Comparison of ENCODE assay signal across 20 cellular contexts in genomic region chr11:29481721-29482120, GRCh38.
DNase-seq lines count a peak whose midpoint lies in the region; ATAC-seq and TF ChIP-seq lines count a peak whose summit lies in the region.
"Had no signal": no experiment of that assay in that cellular context is flagged by ENCODE, and none has a peak within 500 bp of the region (broad histone marks: within the 10 kb centered on the region; RNA-seq: fewer than 3 reads in every experiment).

No MANE protein-coding gene starts in this region.

- no peak overlapping the region for H3K4me3 Mint-ChIP-seq in activated T-cell treated with anti-CD3 and anti-CD28 coated beads, Interleukin-2, amount 50 U/mL, for 72 hours
- H3K4me3 Mint-ChIP-seq in glutamatergic neuron (ENCODE audit: unreplicated experiment), result no peak overlapping the region
- H3K4me3 Mint-ChIP-seq: B cell; CD4-positive, CD25-positive, alpha-beta regulatory T cell; CD8-positive, alpha-beta T cell had no signal

- no peaks in the 10 kb centered on the region for H3K36me3 Mint-ChIP-seq in activated T-cell treated with anti-CD3 and anti-CD28 coated beads, Interleukin-2, amount 50 U/mL, for 72 hours (ENCODE audit: insufficient read depth in 2 of 2)
- no peaks in the 10 kb centered on the region for H3K36me3 Mint-ChIP-seq in glutamatergic neuron (ENCODE audit: unreplicated experiment)
- H3K36me3 Mint-ChIP-seq: CD4-positive, CD25-positive, alpha-beta regulatory T cell; CD8-positive, alpha-beta T cell had no signal

- H3K9me3 Mint-ChIP-seq in activated T-cell treated with anti-CD3 and anti-CD28 coated beads, Interleukin-2, amount 50 U/mL, for 72 hours, result peaks cover 3 to 6% of the 10 kb centered on the region in 2 donors
- no peaks in the 10 kb centered on the region for H3K9me3 Mint-ChIP-seq in glutamatergic neuron (ENCODE audit: unreplicated experiment)

- TF ChIP-seq CTCF in fibroblast of pulmonary artery (IDR thresholded peaks at IDR 0.05; ENCODE audit: low read length, missing control alignments) (no peak), glutamatergic neuron (IDR thresholded peaks at IDR 0.05; ENCODE audit: partially characterized antibody, unreplicated experiment) (no peak)

- H3K27me3 Mint-ChIP-seq in activated T-cell treated with anti-CD3 and anti-CD28 coated beads, Interleukin-2, amount 50 U/mL, for 72 hours (ENCODE audit: low read depth), result no peaks in the 10 kb centered on the region
- no peaks in the 10 kb centered on the region for H3K27me3 Mint-ChIP-seq in glutamatergic neuron (ENCODE audit: unreplicated experiment)
- H3K27me3 Mint-ChIP-seq: B cell; CD4-positive, CD25-positive, alpha-beta regulatory T cell had no signal

- no peak overlapping the region for H3K4me3 ChIP-seq in fibroblast of pulmonary artery (replicated peaks; ENCODE audit: low read depth, low read length)
- H3K4me3 ChIP-seq: BLaER1, GM12878, GM23248 had no signal

- H3K27ac Mint-ChIP-seq in activated T-cell treated with anti-CD3 and anti-CD28 coated beads, Interleukin-2, amount 50 U/mL, for 72 hours, result peak overlapping the region; percentile 72
- H3K27ac Mint-ChIP-seq in glutamatergic neuron (ENCODE audit: unreplicated experiment), result no peak overlapping the region
- H3K27ac Mint-ChIP-seq: B cell; CD4-positive, CD25-positive, alpha-beta regulatory T cell; CD8-positive, alpha-beta T cell had no signal

- ATAC-seq in activated T-cell treated with anti-CD3 and anti-CD28 coated beads, Interleukin-2, amount 50 U/mL, for 72 hours (replicated peaks in 1 of 2), result no peak
- ATAC-seq in HG03460 (IDR thresholded peaks at IDR 0.05; ENCODE audit: unreplicated experiment), result no peak
- ATAC-seq: CD8-positive, alpha-beta T cell; GM12878 had no signal

- H3K4me1 Mint-ChIP-seq in activated T-cell treated with anti-CD3 and anti-CD28 coated beads, Interleukin-2, amount 50 U/mL, for 72 hours (ENCODE audit: low read depth), result no peaks in the 10 kb centered on the region
- no peaks in the 10 kb centered on the region for H3K4me1 Mint-ChIP-seq in glutamatergic neuron (ENCODE audit: low read depth, unreplicated experiment)
- H3K4me1 Mint-ChIP-seq: B cell; CD4-positive, CD25-positive, alpha-beta regulatory T cell had no signal

- no peak for DNase-seq in activated T-cell treated with anti-CD3 and anti-CD28 coated beads, Interleukin-2, amount 50 U/mL, for 72 hours
- no peak for DNase-seq in activated T-cell treated with anti-CD3 and anti-CD28 coated beads, Interleukin-2, amount 50 U/mL, for 1 hour
- DNase-seq in amniotic epithelial cell (ENCODE audit: low read depth) (peak; percentile 86), fibroblast of pulmonary artery (ENCODE audit: low read depth) (peak; percentile 3), NCI-H128 (lab: John Stamatoyannopoulos, UW; ENCODE audit: unreplicated experiment) (no peak), glutamatergic neuron (no peak)
- DNase-seq: Caco-2; CD4-positive, CD25-positive, alpha-beta regulatory T cell; CD8-positive, alpha-beta T cell; DMS153; DMS79; EL; GDM1; GM23248; H7; HCEC 1CT had no signal

Comparison
In these comparisons a context has a peak if more than half of its experiments do, and no peak if none do; other contexts are left out.
1. DNase-seq: peak in amniotic epithelial cell (single experiment) and fibroblast of pulmonary artery (single experiment); none in activated T-cell treated with anti-CD3 and anti-CD28 coated beads, Interleukin-2, amount 50 U/mL, for 72 hours (0 of 2), activated T-cell treated with anti-CD3 and anti-CD28 coated beads, Interleukin-2, amount 50 U/mL, for 1 hour (single experiment), NCI-H128 (single experiment) and glutamatergic neuron (single experiment).